In genomic region chr12:52615208-52615868, GRCh38 we compare ENCODE assay signal across 15 cellular contexts. TPM values are rescaled to one million over a fixed set of nuclear protein-coding genes. Genes with fewer than 3 reads are reported as not detected.
A peak's percentile ranks its signal among the peaks of the same experiment; 100 is the strongest.
DNase-seq lines count a peak whose midpoint lies in the region; ATAC-seq and TF ChIP-seq lines count a peak whose summit lies in the region.
"Had no signal": no experiment of that assay in that cellular context is flagged by ENCODE, and none has a peak within 500 bp of the region (broad histone marks: within the 10 kb centered on the region; RNA-seq: fewer than 3 reads in every experiment).

No MANE protein-coding gene starts in this region.

- CTCF ChIA-PET in IMR-90 (lab: Yijun Ruan, JAX) (no interaction called here), Caco-2 (lab: Charles Lee) (no interaction called here)

- H4K8ac ChIP-seq in IMR-90 (ENCODE audit: low read depth in 2 of 2, low read length in 2 of 2), result no peak overlapping the region

- no peaks in the 10 kb centered on the region for H3K79me2 ChIP-seq in osteoblast (ENCODE audit: insufficient read depth, low read length)

- H3K56ac ChIP-seq in IMR-90 (ENCODE audit: extremely low read depth, insufficient read depth, low read length), result no peak overlapping the region

- no peaks in the 10 kb centered on the region for H3K9me1 ChIP-seq in IMR-90 (ENCODE audit: insufficient read depth, low read length)

- no peak overlapping the region for H2AFZ ChIP-seq in IMR-90 (replicated peaks; ENCODE audit: low read length, poor library complexity)
- H2AFZ ChIP-seq in osteoblast (ENCODE audit: low read length), result no peak overlapping the region

- H4K20me1 ChIP-seq in IMR-90 (ENCODE audit: insufficient read depth, low read length), result no peaks in the 10 kb centered on the region
- H4K20me1 ChIP-seq in osteoblast (ENCODE audit: insufficient read depth, low read length), result no peaks in the 10 kb centered on the region

- in situ Hi-C loops in IMR-90 (cut with MboI; ENCODE audit: low sequenced_read_pairs), result no loop called here

- no peaks in the 10 kb centered on the region for H3K9me3 Mint-ChIP-seq in T-helper 1 cell treated with Interleukin-12 subunit alpha and Interleukin-12 subunit beta and Interleukin-4 antibody, amounts not matched to agents 30 μg/mL and 1 μg/mL, for 36 hours
- no peaks in the 10 kb centered on the region for H3K9me3 Mint-ChIP-seq in activated T-helper 2 cell treated with anti-CD3 and anti-CD28 coated beads, Interferon-gamma antibody, Interleukin-2, Interleukin-4, amounts not matched to agents 10 μg/mL and 5 μg/mL and 100 μg/mL, durations not matched to agents 14 hours and 24 hours and 36 hours
- H3K9me3 Mint-ChIP-seq in Caco-2 (ENCODE audit: unreplicated experiment), result no peaks in the 10 kb centered on the region

- H2AK5ac ChIP-seq in IMR-90 (ENCODE audit: low read depth, low read length), result no peak overlapping the region

- no peak overlapping the region for H4K5ac ChIP-seq in IMR-90 (ENCODE audit: low read depth, low read length)

- H3K14ac ChIP-seq in IMR-90 (replicated peaks; ENCODE audit: low read depth, low read length), result no peak overlapping the region

- WGBS in IMR-90 (ENCODE audit: extremely low coverage in 2 of 2, insufficient read length in 1 of 2), 2 experiments, result no CpG with 5 or more reads among the region's 6 CpGs

- H3K4me2 ChIP-seq in IMR-90 (ENCODE audit: low read depth, low read length), result no peak overlapping the region
- H3K4me2 ChIP-seq in osteoblast (ENCODE audit: insufficient read depth, low read length), result no peak overlapping the region

- TF ChIP-seq CTCF in IMR-90 (conservative IDR thresholded peaks at IDR 0.05; ENCODE audit: low read depth, low read length) (no peak), osteoblast (IDR thresholded peaks at IDR 0.05; ENCODE audit: extremely low read depth, low read depth, low read length) (no peak), Caco-2 (IDR thresholded peaks at IDR 0.05; ENCODE audit: insufficient read depth in 1 of 2, low read depth in 1 of 2, low read length in 1 of 2, severe bottlenecking in 1 of 2, unreplicated experiment in 1 of 2) (no peak)

- peaks cover 33% of the 10 kb centered on the region for H3K27me3 ChIP-seq in IMR-90 (ENCODE audit: control insufficient read depth, insufficient read depth, low read length)
- H3K27me3 ChIP-seq in osteoblast (ENCODE audit: insufficient read depth, low read length), result peaks cover 17% of the 10 kb centered on the region
- H3K27me3 ChIP-seq in Caco-2 (replicated peaks; ENCODE audit: control insufficient read depth, insufficient read depth, low read length), result no peaks in the 10 kb centered on the region; the same call in 1 of the 2 replicates

- H3K36me3 ChIP-seq in IMR-90 (ENCODE audit: control insufficient read depth, insufficient read depth, low read length), result no peaks in the 10 kb centered on the region
- no peaks in the 10 kb centered on the region for H3K36me3 ChIP-seq in osteoblast (ENCODE audit: insufficient read depth, low read length)
- H3K36me3 ChIP-seq in Caco-2 (ENCODE audit: control insufficient read depth, insufficient read depth, low read length), result no peaks in the 10 kb centered on the region
- H3K36me3 ChIP-seq: transverse colon had no signal

- intact Hi-C loops in IMR-90 (cut with micrococcal nuclease), result no loop called here
- intact Hi-C loops in activated T-helper 2 cell treated with anti-CD3 and anti-CD28 coated beads, Interferon-gamma antibody, Interleukin-2, Interleukin-4, amounts not matched to agents 10 μg/mL and 5 μg/mL and 100 μg/mL, durations not matched to agents 14 hours and 24 hours and 36 hours (cut with micrococcal nuclease), result no loop called here
- intact Hi-C loops in Caco-2 (cut with micrococcal nuclease; ENCODE audit: unreplicated experiment), result no loop called here

- no peak overlapping the region for H2BK120ac ChIP-seq in IMR-90 (ENCODE audit: low read depth, low read length)

- no peak overlapping the region for H3K4me3 Mint-ChIP-seq in T-helper 1 cell treated with Interleukin-12 subunit alpha and Interleukin-12 subunit beta and Interleukin-4 antibody, amounts not matched to agents 30 μg/mL and 1 μg/mL, for 36 hours
- H3K4me3 Mint-ChIP-seq in activated T-helper 2 cell treated with anti-CD3 and anti-CD28 coated beads, Interferon-gamma antibody, Interleukin-2, Interleukin-4, amounts not matched to agents 10 μg/mL and 5 μg/mL and 100 μg/mL, durations not matched to agents 14 hours and 24 hours and 36 hours (ENCODE audit: low read depth), result no peak overlapping the region
- H3K4me3 Mint-ChIP-seq in Caco-2 (ENCODE audit: unreplicated experiment), result no peak overlapping the region

- TF ChIP-seq RAD21 in IMR-90 (IDR thresholded peaks at IDR 0.05; ENCODE audit: low read length), result no peak

- no peak for DNase-seq in T-helper 1 cell
- peak; percentile 2 for DNase-seq in IMR-90
- DNase-seq in activated T-helper 2 cell treated with anti-CD3 and anti-CD28 coated beads, Interferon-gamma antibody, Interleukin-2, Interleukin-4, amounts not matched to agents 10 μg/mL and 5 μg/mL and 100 μg/mL, durations not matched to agents 14 hours and 24 hours and 36 hours (ENCODE audit: low spot score), result peak; percentile 6
- DNase-seq in osteoblast (ENCODE audit: insufficient read length, low spot score, missing footprints), result peak; percentile 85
- DNase-seq in Caco-2, result no peak
- DNase-seq: NCI-H2171, PC-3, right cardiac atrium, T1000, transverse colon had no signal

- H3K4me3 ChIP-seq in IMR-90 (ENCODE audit: insufficient read depth, low read depth, low read length) (no peak overlapping the region), osteoblast (ENCODE audit: insufficient read depth, low read length) (no peak overlapping the region), Caco-2 (ENCODE audit: low read depth, low read length) (no peak overlapping the region)
- H3K4me3 ChIP-seq: transverse colon had no signal

- H3K4me1 Mint-ChIP-seq in T-helper 1 cell treated with Interleukin-12 subunit alpha and Interleukin-12 subunit beta and Interleukin-4 antibody, amounts not matched to agents 30 μg/mL and 1 μg/mL, for 36 hours (ENCODE audit: low read depth), result peaks cover 39% of the 10 kb centered on the region
- H3K4me1 Mint-ChIP-seq in activated T-helper 2 cell treated with anti-CD3 and anti-CD28 coated beads, Interferon-gamma antibody, Interleukin-2, Interleukin-4, amounts not matched to agents 10 μg/mL and 5 μg/mL and 100 μg/mL, durations not matched to agents 14 hours and 24 hours and 36 hours (ENCODE audit: low read depth), result peaks cover 32% of the 10 kb centered on the region
- H3K4me1 Mint-ChIP-seq in Caco-2 (ENCODE audit: low read depth, unreplicated experiment), result no peaks in the 10 kb centered on the region

- H4K91ac ChIP-seq in IMR-90 (ENCODE audit: insufficient read depth, low read depth, low read length), result no peak overlapping the region

- H2AK9ac ChIP-seq in IMR-90 (replicated peaks; ENCODE audit: low read depth, low read length, poor library complexity), result no peak overlapping the region

- H3K27ac ChIP-seq in IMR-90 (ENCODE audit: insufficient read depth, low read length), result no peak overlapping the region
- H3K27ac ChIP-seq in osteoblast (ENCODE audit: low read depth, low read length), result no peak overlapping the region
- H3K27ac ChIP-seq: transverse colon had no signal

- H3K79me1 ChIP-seq in IMR-90 (ENCODE audit: low read depth in 1 of 2, low read length in 2 of 2), result no peaks in the 10 kb centered on the region

- no peaks in the 10 kb centered on the region for H3K36me3 Mint-ChIP-seq in T-helper 1 cell treated with Interleukin-12 subunit alpha and Interleukin-12 subunit beta and Interleukin-4 antibody, amounts not matched to agents 30 μg/mL and 1 μg/mL, for 36 hours (ENCODE audit: low read depth)
- H3K36me3 Mint-ChIP-seq in activated T-helper 2 cell treated with anti-CD3 and anti-CD28 coated beads, Interferon-gamma antibody, Interleukin-2, Interleukin-4, amounts not matched to agents 10 μg/mL and 5 μg/mL and 100 μg/mL, durations not matched to agents 14 hours and 24 hours and 36 hours (ENCODE audit: low read depth), result no peaks in the 10 kb centered on the region
- H3K36me3 Mint-ChIP-seq in Caco-2 (ENCODE audit: insufficient read depth, unreplicated experiment), result no peaks in the 10 kb centered on the region

- no peak overlapping the region for H2BK15ac ChIP-seq in IMR-90 (ENCODE audit: low read depth, low read length)

- no peak overlapping the region for H3K4ac ChIP-seq in IMR-90 (ENCODE audit: low read depth, low read length)

- H2BK5ac ChIP-seq in IMR-90 (ENCODE audit: low read depth, low read length, poor library complexity, severe bottlenecking), result no peak overlapping the region

- no TSS peak for BruUV-seq in IMR-90 (replicated peaks; lab: Mats Ljungman, UMichigan)
- no TSS peak for BruUV-seq in Caco-2 (replicated peaks; lab: Mats Ljungman, UMichigan)

- no peak overlapping the region for H3K18ac ChIP-seq in IMR-90 (ENCODE audit: low read depth, low read length)

- H2BK20ac ChIP-seq in IMR-90 (ENCODE audit: low read depth, low read length), result no peak overlapping the region

- no peak overlapping the region for H3K9ac ChIP-seq in IMR-90 (ENCODE audit: low read depth, low read length)

- H3K27ac Mint-ChIP-seq in T-helper 1 cell treated with Interleukin-12 subunit alpha and Interleukin-12 subunit beta and Interleukin-4 antibody, amounts not matched to agents 30 μg/mL and 1 μg/mL, for 36 hours, result peak overlapping the region; percentile 39
- peak overlapping the region; percentile 48 for H3K27ac Mint-ChIP-seq in activated T-helper 2 cell treated with anti-CD3 and anti-CD28 coated beads, Interferon-gamma antibody, Interleukin-2, Interleukin-4, amounts not matched to agents 10 μg/mL and 5 μg/mL and 100 μg/mL, durations not matched to agents 14 hours and 24 hours and 36 hours
- no peak overlapping the region for H3K27ac Mint-ChIP-seq in Caco-2 (ENCODE audit: unreplicated experiment)

- H3K23ac ChIP-seq in IMR-90 (ENCODE audit: low read depth, low read length), result no peak overlapping the region

- peaks cover 5% of the 10 kb centered on the region for H3K27me3 Mint-ChIP-seq in T-helper 1 cell treated with Interleukin-12 subunit alpha and Interleukin-12 subunit beta and Interleukin-4 antibody, amounts not matched to agents 30 μg/mL and 1 μg/mL, for 36 hours (ENCODE audit: low read depth)
- peaks cover 8% of the 10 kb centered on the region for H3K27me3 Mint-ChIP-seq in activated T-helper 2 cell treated with anti-CD3 and anti-CD28 coated beads, Interferon-gamma antibody, Interleukin-2, Interleukin-4, amounts not matched to agents 10 μg/mL and 5 μg/mL and 100 μg/mL, durations not matched to agents 14 hours and 24 hours and 36 hours (ENCODE audit: low read depth)
- H3K27me3 Mint-ChIP-seq in Caco-2 (ENCODE audit: insufficient read depth, unreplicated experiment), result peaks cover 16% of the 10 kb centered on the region

- H3K9me3 ChIP-seq in IMR-90 (ENCODE audit: control insufficient read depth, insufficient read depth, low read length) (no peaks in the 10 kb centered on the region), osteoblast (ENCODE audit: low read depth, low read length) (no peaks in the 10 kb centered on the region), Caco-2 (no peaks in the 10 kb centered on the region)
- H3K9me3 ChIP-seq: transverse colon had no signal

- no peak for ATAC-seq in IMR-90 (ENCODE audit: low read depth)
- ATAC-seq in HG02588 (IDR thresholded peaks at IDR 0.05; ENCODE audit: unreplicated experiment), result no peak
- ATAC-seq in HG03159 (IDR thresholded peaks at IDR 0.05; ENCODE audit: unreplicated experiment), result no peak
- ATAC-seq: PC-3, right cardiac atrium had no signal

- dilution Hi-C loops in IMR-90 (cut with HindIII; ENCODE audit: low sequenced_read_pairs, unreplicated experiment), result no loop called here

- TF ChIP-seq POLR2A in IMR-90 (IDR thresholded peaks at IDR 0.05; ENCODE audit: low read depth, low read length), result no peak

- POLR2A ChIA-PET in IMR-90 (lab: Charles Lee; ENCODE audit: unreplicated experiment) (no interaction called here), Caco-2 (lab: Charles Lee) (no interaction called here)

- H3K4me1 ChIP-seq in IMR-90 (ENCODE audit: control insufficient read depth, insufficient read depth, low read length) (no peaks in the 10 kb centered on the region), osteoblast (ENCODE audit: insufficient read depth, low read length) (peaks cover 3% of the 10 kb centered on the region), Caco-2 (no peaks in the 10 kb centered on the region)
- H3K4me1 ChIP-seq: transverse colon had no signal

RNA-seq across cellular contexts. Expression of gene KRT73, which starts 3.0 kb away (rescaled TPM):
- total RNA-seq in IMR-90 (2012; rRNA removed) (not detected in 2 replicates), osteoblast (not detected in 2 replicates), Caco-2 (2022) (not detected in 2 replicates)
- not detected in 2 replicates for polyA plus RNA-seq in IMR-90 (2012; rRNA removed)
- polyA plus RNA-seq in IMR-90 (2012; cell fraction: cytosol; rRNA removed), result not detected in 2 replicates
- not detected in 2 replicates for polyA plus RNA-seq in IMR-90 (2012; cell fraction: nucleus; rRNA removed; ENCODE audit: low replicate concordance)
- not detected in 2 replicates for total RNA-seq in activated T-helper 2 cell treated with anti-CD3 and anti-CD28 coated beads, Interferon-gamma antibody, Interleukin-2, Interleukin-4, amounts not matched to agents 10 μg/mL and 5 μg/mL and 100 μg/mL, durations not matched to agents 14 hours and 24 hours and 36 hours
- total RNA-seq: G401, LHCN-M2, PC-3, right cardiac atrium, transverse colon had no signal
- polyA plus RNA-seq: right cardiac atrium had no signal

RNA-seq across cellular contexts. Expression of gene KRT72, which starts 14.1 kb away (rescaled TPM):
- not detected in 2 replicates for total RNA-seq in IMR-90 (2012; rRNA removed)
- not detected in 2 replicates for polyA plus RNA-seq in IMR-90 (2012; rRNA removed)
- not detected in 2 replicates for polyA plus RNA-seq in IMR-90 (2012; cell fraction: cytosol; rRNA removed)
- polyA plus RNA-seq in IMR-90 (2012; cell fraction: nucleus; rRNA removed; ENCODE audit: low replicate concordance), result not detected in 2 replicates
- not detected in 2 replicates for total RNA-seq in activated T-helper 2 cell treated with anti-CD3 and anti-CD28 coated beads, Interferon-gamma antibody, Interleukin-2, Interleukin-4, amounts not matched to agents 10 μg/mL and 5 μg/mL and 100 μg/mL, durations not matched to agents 14 hours and 24 hours and 36 hours
- total RNA-seq in osteoblast, result not detected in 2 replicates
- not detected in 2 replicates for total RNA-seq in Caco-2 (2022)
- total RNA-seq: G401, LHCN-M2, PC-3, right cardiac atrium, transverse colon had no signal
- polyA plus RNA-seq: right cardiac atrium had no signal

RNA-seq across cellular contexts. Expression of gene KRT2, which starts 36.7 kb away (rescaled TPM):
- total RNA-seq in IMR-90 (2012; rRNA removed) (not detected in 2 replicates), osteoblast (not detected in 2 replicates), Caco-2 (2022) (not detected in 2 replicates)
- not detected in 2 replicates for polyA plus RNA-seq in IMR-90 (2012; rRNA removed)
- polyA plus RNA-seq in IMR-90 (2012; cell fraction: cytosol; rRNA removed), result not detected in 2 replicates
- not detected in 2 replicates for polyA plus RNA-seq in IMR-90 (2012; cell fraction: nucleus; rRNA removed; ENCODE audit: low replicate concordance)
- total RNA-seq in activated T-helper 2 cell treated with anti-CD3 and anti-CD28 coated beads, Interferon-gamma antibody, Interleukin-2, Interleukin-4, amounts not matched to agents 10 μg/mL and 5 μg/mL and 100 μg/mL, durations not matched to agents 14 hours and 24 hours and 36 hours, result not detected in 2 replicates
- total RNA-seq: G401, LHCN-M2, PC-3, right cardiac atrium, transverse colon had no signal
- polyA plus RNA-seq: right cardiac atrium had no signal

RNA-seq across cellular contexts. Expression of gene KRT74, which starts 41.7 kb away (rescaled TPM):
- total RNA-seq in IMR-90 (2012; rRNA removed) (not detected in 2 replicates), osteoblast (not detected in 2 replicates), Caco-2 (2022) (not detected in 2 replicates)
- polyA plus RNA-seq in IMR-90 (2012; rRNA removed), result not detected in 2 replicates
- not detected in 2 replicates for polyA plus RNA-seq in IMR-90 (2012; cell fraction: cytosol; rRNA removed)
- not detected in 2 replicates for polyA plus RNA-seq in IMR-90 (2012; cell fraction: nucleus; rRNA removed; ENCODE audit: low replicate concordance)
- not detected in 2 replicates for total RNA-seq in activated T-helper 2 cell treated with anti-CD3 and anti-CD28 coated beads, Interferon-gamma antibody, Interleukin-2, Interleukin-4, amounts not matched to agents 10 μg/mL and 5 μg/mL and 100 μg/mL, durations not matched to agents 14 hours and 24 hours and 36 hours
- total RNA-seq: G401, LHCN-M2, PC-3, transverse colon had no signal

Comparison
In these comparisons a context has a peak if more than half of its experiments do, and no peak if none do; other contexts are left out.
1. DNase-seq: peak in IMR-90 (single experiment), activated T-helper 2 cell treated with anti-CD3 and anti-CD28 coated beads, Interferon-gamma antibody, Interleukin-2, Interleukin-4, amounts not matched to agents 10 μg/mL and 5 μg/mL and 100 μg/mL, durations not matched to agents 14 hours and 24 hours and 36 hours (single experiment) and osteoblast (single experiment); none in T-helper 1 cell (0 of 5) and Caco-2 (0 of 2).